Comparison of ENCODE assay signal across 21 cellular contexts in genomic region chr7:89687266-89687665, GRCh38.
DNase-seq lines count a peak whose midpoint lies in the region; TF ChIP-seq lines count a peak whose summit lies in the region.
"Had no signal": no experiment of that assay in that cellular context is flagged by ENCODE, and none has a peak within 500 bp of the region (broad histone marks: within the 10 kb centered on the region; RNA-seq: fewer than 3 reads in every experiment).

No MANE protein-coding gene starts in this region.

- no peaks in the 10 kb centered on the region for H3K27me3 Mint-ChIP-seq in H9 (ENCODE audit: low read depth)
- H3K27me3 Mint-ChIP-seq: T-helper 17 cell had no signal

- DNase-seq in H9 (no peak), NCI-H1694 treated with DMSO at 0.1 percent for 48 hours (lab: John Stamatoyannopoulos, UW) (peak; percentile 87), myocyte (ENCODE audit: low read depth) (peak; percentile 2), left ventricle myocardium inferior (no peak), BE2C (no peak), GM23248 (no peak), hypothalamus (lab: John Stamatoyannopoulos, UW) (no peak)
- DNase-seq: ACHN; COR-L47; DMS153; GF-D8; NCI-H226; NCI-H524 treated with DMSO at 0.1 percent for 48 hours; NK-92 treated with Interleukin-12 subunit alpha and Interleukin-12 subunit beta, amount 100 ng/mL, for 24 hours; Peyer's patch; T-helper 17 cell had no signal

- intact Hi-C loops in left ventricle myocardium inferior (cut with micrococcal nuclease), result no loop called here

- H3K79me2 ChIP-seq in H9 (ENCODE audit: insufficient read depth, low read length) (no peaks in the 10 kb centered on the region), GM23248 (ENCODE audit: insufficient read depth) (no peaks in the 10 kb centered on the region)

- no peak overlapping the region for H3K14ac ChIP-seq in H9 (ENCODE audit: insufficient read depth, low read length)

- H2BK12ac ChIP-seq in H9 (ENCODE audit: insufficient read length, low read depth, low read length), result no peak overlapping the region

- H3K9me3 Mint-ChIP-seq in H9, result no peaks in the 10 kb centered on the region

- no peaks in the 10 kb centered on the region for H3K36me3 Mint-ChIP-seq in H9 (ENCODE audit: insufficient read depth in 1 of 3, low read depth in 3 of 3)

- H3K4me1 ChIP-seq in H9 (ENCODE audit: insufficient read depth, low read length) (no peaks in the 10 kb centered on the region), left ventricle myocardium inferior (no peaks in the 10 kb centered on the region), BE2C (no peaks in the 10 kb centered on the region), GM23248 (ENCODE audit: insufficient read depth) (no peaks in the 10 kb centered on the region)
- H3K4me1 ChIP-seq: Peyer's patch, SJSA1 had no signal

- no peak overlapping the region for H3K56ac ChIP-seq in H9 (ENCODE audit: insufficient read length, low read depth, low read length)

- H3K27ac ChIP-seq in H9 (ENCODE audit: insufficient read length, low read depth, low read length) (no peak overlapping the region), VCaP (peak overlapping the region; percentile 52), left ventricle myocardium inferior (replicated peaks) (no peak overlapping the region), GM23248 (no peak overlapping the region)
- H3K27ac ChIP-seq: C4-2B, Peyer's patch, SJSA1 had no signal

- H3K4me3 ChIP-seq in left ventricle myocardium inferior (no peak overlapping the region), BE2C (ENCODE audit: low read depth, low read length) (no peak overlapping the region), GM23248 (no peak overlapping the region)
- H3K4me3 ChIP-seq: GM12878, K562, Peyer's patch, SJSA1 had no signal

- H3K27ac Mint-ChIP-seq in H9, result no peak overlapping the region
- H3K27ac Mint-ChIP-seq: T-helper 17 cell had no signal

- H3F3A ChIP-seq in GM23248 (ENCODE audit: insufficient read depth), result no peaks in the 10 kb centered on the region

- H3K23me2 ChIP-seq in H9 (ENCODE audit: insufficient read length, low read depth, low read length, poor library complexity, severe bottlenecking), result no peaks in the 10 kb centered on the region

- no peak overlapping the region for H4K5ac ChIP-seq in H9 (ENCODE audit: insufficient read length, low read depth, low read length)

- in situ Hi-C loops in GM23248 (cut with MboI), result no loop called here

- H3K9ac ChIP-seq in H9 (ENCODE audit: extremely low read depth, insufficient read length, low read length) (no peak overlapping the region), GM23248 (no peak overlapping the region)

- H3K18ac ChIP-seq in H9 (ENCODE audit: insufficient read length, low read depth, low read length), result no peak overlapping the region

- H2AFZ ChIP-seq in H9 (ENCODE audit: low read length), result no peak overlapping the region
- no peak overlapping the region for H2AFZ ChIP-seq in GM23248

- no peak overlapping the region for H2BK15ac ChIP-seq in H9 (ENCODE audit: low read depth, low read length)

- peaks cover 2 to 4% of the 10 kb centered on the region in 2 experiments; a peak in 2 of 4 replicates for H3K4me1 Mint-ChIP-seq in H9
- H3K4me1 Mint-ChIP-seq: T-helper 17 cell had no signal

- no peaks in the 10 kb centered on the region for H3K79me1 ChIP-seq in H9 (ENCODE audit: insufficient read depth, low read depth, low read length, poor library complexity, severe bottlenecking)

- TF ChIP-seq CTCF in H9 (conservative IDR thresholded peaks at IDR 0.05), result no peak
- no peak for TF ChIP-seq CTCF in VCaP (conservative IDR thresholded peaks at IDR 0.05)
- TF ChIP-seq CTCF in left ventricle myocardium inferior (IDR thresholded peaks at IDR 0.05; ENCODE audit: borderline replicate concordance), result no peak
- TF ChIP-seq CTCF in BE2C (IDR thresholded peaks at IDR 0.05; ENCODE audit: low read depth, low read length), result no peak

- H2AK5ac ChIP-seq in H9 (ENCODE audit: insufficient read length, low read length), result no peak overlapping the region

- H3K9me3 ChIP-seq in H9 (ENCODE audit: control insufficient read depth, low read depth, low read length), result no peaks in the 10 kb centered on the region
- peaks cover 12% of the 10 kb centered on the region for H3K9me3 ChIP-seq in left ventricle myocardium inferior (replicated peaks)
- H3K9me3 ChIP-seq in BE2C, result no peaks in the 10 kb centered on the region
- no peaks in the 10 kb centered on the region for H3K9me3 ChIP-seq in GM23248 (ENCODE audit: low read depth)
- H3K9me3 ChIP-seq: Peyer's patch, SJSA1 had no signal

- no CpG with 5 or more reads among the region's 2 CpGs for WGBS in H9 (ENCODE audit: extremely low coverage, insufficient read length, low lambda C conversion rate)
- 4 to 6% methylated on average over 2 of the region's 2 CpGs for WGBS in GM23248 (ENCODE audit: low coverage in 1 of 2, low lambda C conversion rate in 2 of 2, missing lambda C conversion rate in 2 of 2), 2 experiments

- no peak overlapping the region for H4K8ac ChIP-seq in H9 (replicated peaks; ENCODE audit: insufficient read length, low read depth, low read length)

- no peak overlapping the region for H3T11ph ChIP-seq in H9 (ENCODE audit: low read length)

- no peak overlapping the region for H4K91ac ChIP-seq in H9 (ENCODE audit: insufficient read length, low read depth, low read length)

- H3K9me2 ChIP-seq in GM23248 (ENCODE audit: insufficient read depth), result no peaks in the 10 kb centered on the region

- H3K4me3 Mint-ChIP-seq in H9, result no peak overlapping the region
- H3K4me3 Mint-ChIP-seq: T-helper 17 cell had no signal

- no peak overlapping the region for H2BK20ac ChIP-seq in H9 (ENCODE audit: low read depth, low read length, poor library complexity, severe bottlenecking)

- H3K4me2 ChIP-seq in H9 (ENCODE audit: insufficient read depth, insufficient read length, low read length) (no peak overlapping the region), GM23248 (ENCODE audit: unreplicated experiment) (no peak overlapping the region)

- H3K23ac ChIP-seq in H9 (ENCODE audit: insufficient read length, low read depth, low read length), result no peak overlapping the region

- H2BK120ac ChIP-seq in H9 (ENCODE audit: low read depth, low read length, poor library complexity, severe bottlenecking), result peak overlapping the region; percentile 77

- no peak overlapping the region for H3K4ac ChIP-seq in H9 (ENCODE audit: low read depth, low read length)

- H4K20me1 ChIP-seq in H9 (ENCODE audit: control insufficient read depth, insufficient read depth, insufficient read length), result no peaks in the 10 kb centered on the region
- H4K20me1 ChIP-seq in GM23248 (ENCODE audit: insufficient read depth), result no peaks in the 10 kb centered on the region

- H2BK5ac ChIP-seq in H9 (ENCODE audit: insufficient read length, low read length), result no peak overlapping the region

- H3K36me3 ChIP-seq in left ventricle myocardium inferior (no peaks in the 10 kb centered on the region), BE2C (no peaks in the 10 kb centered on the region), GM23248 (ENCODE audit: low read depth) (no peaks in the 10 kb centered on the region)
- H3K36me3 ChIP-seq: Peyer's patch, SJSA1 had no signal

- H3K27me3 ChIP-seq in H9 (ENCODE audit: insufficient read depth, low read length) (no peaks in the 10 kb centered on the region), left ventricle myocardium inferior (ENCODE audit: low read depth) (no peaks in the 10 kb centered on the region), BE2C (no peaks in the 10 kb centered on the region), GM23248 (replicated peaks; ENCODE audit: insufficient read depth) (no peaks in the 10 kb centered on the region)
- H3K27me3 ChIP-seq: Peyer's patch, SJSA1 had no signal

Comparison
In these comparisons a context has a peak if more than half of its experiments do, and no peak if none do; other contexts are left out.
1. DNase-seq: peak in NCI-H1694 treated with DMSO at 0.1 percent for 48 hours (single experiment) and myocyte (single experiment); none in H9 (single experiment), left ventricle myocardium inferior (single experiment), BE2C (single experiment), GM23248 (single experiment) and hypothalamus (0 of 51).